ENCODE assay signal across 1 cellular context in genomic region chr16:10743610-10744369, GRCh38.
TF ChIP-seq lines count a peak whose summit lies in the region.

NUBP1 (plus strand) TSS chr16:10743842; CDS start chr16:10743864, 22 bp downstream.

TF ChIP-seq in GM23338, 12 proteins besides CTCF, POLR2A, EP300 and RAD21 (continued from another document):
- TF ChIP-seq EZH2 (IDR thresholded peaks at IDR 0.05; ENCODE audit: low read depth, unreplicated experiment): no peak
- no peak for TF ChIP-seq ZNF114 (CRISPR knock-in tag; IDR thresholded peaks at IDR 0.05)
- no peak for TF ChIP-seq NANOG (IDR thresholded peaks at IDR 0.05; ENCODE audit: borderline replicate concordance)
- TF ChIP-seq ZNF462 (CRISPR knock-in tag; IDR thresholded peaks at IDR 0.05): no peak
- peak; percentile 88 for TF ChIP-seq POLR2AphosphoS5 (IDR thresholded peaks at IDR 0.05; ENCODE audit: low read depth)
- TF ChIP-seq STAT1 (IDR thresholded peaks at IDR 0.05; ENCODE audit: unreplicated experiment): no peak
- TF ChIP-seq ETS1 (IDR thresholded peaks at IDR 0.05): peak; percentile 75
